Comparison of ENCODE assay signal across 9 cellular contexts in genomic region chr17:48597775-48598631, GRCh38. TPM values are rescaled to one million over a fixed set of nuclear protein-coding genes. Genes with fewer than 3 reads are reported as not detected.
DNase-seq lines count a peak whose midpoint lies in the region; ATAC-seq and TF ChIP-seq lines count a peak whose summit lies in the region.
"Had no signal": no experiment of that assay in that cellular context is flagged by ENCODE, and none has a peak within 500 bp of the region (broad histone marks: within the 10 kb centered on the region; RNA-seq: fewer than 3 reads in every experiment).

No MANE protein-coding gene starts in this region.

- H3K27me3 Mint-ChIP-seq in central memory CD8-positive, alpha-beta T cell: peaks cover 100% of the 10 kb centered on the region

- ATAC-seq in SK-N-SH treated with all-trans-retinoic acid at 6 μM for 48 hours (no peak), mucosa of descending colon (peak; percentile 72), GM18502 (IDR thresholded peaks at IDR 0.05; ENCODE audit: poor library complexity, unreplicated experiment) (no peak)
- peak; percentile 37 for ATAC-seq in central memory CD8-positive, alpha-beta T cell (replicated peaks; ENCODE audit: extremely low read depth, poor library complexity, severe bottlenecking)

- H3K9me3 ChIP-seq in SK-N-SH (no peaks in the 10 kb centered on the region), OCI-LY7 (ENCODE audit: low read length) (no peaks in the 10 kb centered on the region), mucosa of descending colon (no peaks in the 10 kb centered on the region)

- POLR2A ChIA-PET in SK-N-SH (lab: Yijun Ruan, JAX): no interaction called here
- POLR2A ChIA-PET in OCI-LY7 (lab: Charles Lee): no interaction called here

- H3F3A ChIP-seq in SK-N-SH (replicated peaks; ENCODE audit: insufficient read depth): peaks cover 4% of the 10 kb centered on the region

- BruUV-seq in OCI-LY7 (replicated peaks; lab: Mats Ljungman, UMichigan): no TSS peak

- no peak for TF ChIP-seq RAD21 in SK-N-SH (IDR thresholded peaks at IDR 0.05; ENCODE audit: low read length)

- TF ChIP-seq CTCF in SK-N-SH (IDR thresholded peaks at IDR 0.05) (no peak), OCI-LY7 (conservative IDR thresholded peaks at IDR 0.05; ENCODE audit: low read length) (no peak), mucosa of descending colon (IDR thresholded peaks at IDR 0.05) (no peak)

- H3K4me1 ChIP-seq in SK-N-SH (ENCODE audit: control insufficient read depth in 1 of 2, insufficient read depth in 2 of 2, low read depth in 1 of 2, low read length in 1 of 2) (peaks cover 0 to 4% of the 10 kb centered on the region in 2 experiments; a peak in 1 of 4 replicates), OCI-LY7 (ENCODE audit: insufficient read depth, low read length, poor library complexity, severe bottlenecking) (peaks cover 6% of the 10 kb centered on the region), mucosa of descending colon (ENCODE audit: low read depth) (peaks cover 44% of the 10 kb centered on the region)

- H3K27ac ChIP-seq in SK-N-SH (ENCODE audit: low read depth in 2 of 2, low read length in 1 of 2): no peak overlapping the region
- no peak overlapping the region for H3K27ac ChIP-seq in OCI-LY7 (ENCODE audit: low read depth, low read length, poor library complexity, severe bottlenecking)

- 17% methylated on average over 60 of the region's 68 CpGs for WGBS in SK-N-SH (ENCODE audit: low lambda C conversion rate)

- no peaks in the 10 kb centered on the region for H3K9me3 Mint-ChIP-seq in central memory CD8-positive, alpha-beta T cell

- peak overlapping the region; percentile 72; the same call in 1 of the 2 replicates for H3K4me2 ChIP-seq in SK-N-SH
- H3K4me2 ChIP-seq in OCI-LY7 (ENCODE audit: low read length): peak overlapping the region; percentile 60

- H3K27me3 ChIP-seq in SK-N-SH (ENCODE audit: insufficient read depth): peaks cover 98% of the 10 kb centered on the region

- DNase-seq in SK-N-SH: no peak
- DNase-seq in OCI-LY7 (ENCODE audit: low spot score): peak; percentile 55
- no peak for DNase-seq in central memory CD8-positive, alpha-beta T cell (ENCODE audit: low spot score in 2 of 2)
- DNase-seq in mucosa of descending colon: peak; percentile 90 to 92 (median 91)
- no peak for DNase-seq in NCI-H128 (lab: John Stamatoyannopoulos, UW; ENCODE audit: unreplicated experiment)
- no peak for DNase-seq in COLO829 (ENCODE audit: low spot score)
- DNase-seq: DND-41 had no signal

- peak overlapping the region; percentile 82 for H3K4me3 Mint-ChIP-seq in central memory CD8-positive, alpha-beta T cell

- H2AFZ ChIP-seq in SK-N-SH (ENCODE audit: low read depth) (peak overlapping the region; percentile 75; the same call in 1 of the 2 replicates), OCI-LY7 (ENCODE audit: low read length) (peak overlapping the region; percentile 40)

- H4K20me1 ChIP-seq in SK-N-SH (ENCODE audit: insufficient read depth) (peaks cover 20% of the 10 kb centered on the region; the same call in 1 of the 2 replicates), OCI-LY7 (ENCODE audit: insufficient read depth, low read length) (no peaks in the 10 kb centered on the region)

- no peak overlapping the region for H3K9ac ChIP-seq in SK-N-SH

- no peaks in the 10 kb centered on the region for H3K79me2 ChIP-seq in SK-N-SH (ENCODE audit: insufficient read depth)
- no peaks in the 10 kb centered on the region for H3K79me2 ChIP-seq in OCI-LY7 (ENCODE audit: insufficient read depth, low read depth, low read length)

- no peak overlapping the region for H3K27ac Mint-ChIP-seq in central memory CD8-positive, alpha-beta T cell (ENCODE audit: low read depth)

- no peaks in the 10 kb centered on the region for H3K9me2 ChIP-seq in SK-N-SH
- no peaks in the 10 kb centered on the region for H3K9me2 ChIP-seq in OCI-LY7 (ENCODE audit: insufficient read depth, low read length)

- H3K36me3 Mint-ChIP-seq in central memory CD8-positive, alpha-beta T cell (ENCODE audit: insufficient read depth): peaks cover 21% of the 10 kb centered on the region

- H3K4me3 ChIP-seq in SK-N-SH (ENCODE audit: low read depth in 2 of 2, low read length in 1 of 2): 0 out of 4 replicates have a peak overlapping the region, but pooled peaks of 1 of the 2 experiments have one; percentile 28
- H3K4me3 ChIP-seq in OCI-LY7 (ENCODE audit: low read depth, low read length, poor library complexity, severe bottlenecking): peak overlapping the region; percentile 57
- H3K4me3 ChIP-seq in mucosa of descending colon: peak overlapping the region; percentile 7

- H3K4me1 Mint-ChIP-seq in central memory CD8-positive, alpha-beta T cell: peaks cover 52% of the 10 kb centered on the region

- CTCF ChIA-PET in SK-N-SH (lab: Yijun Ruan, JAX): interaction anchor here (1.2 to 1.4 kb wide), 2 partner anchors 11 to 74 kb away, joined by 3 read pairs; no protein-coding TSS in a partner anchor
- CTCF ChIA-PET in OCI-LY7 (lab: Charles Lee; ENCODE audit: unreplicated experiment): no interaction called here

- TF ChIP-seq EP300 in SK-N-SH (IDR thresholded peaks at IDR 0.05; ENCODE audit: borderline replicate concordance in 1 of 2, low read depth in 1 of 2, low read length in 1 of 2): no peak

- no peaks in the 10 kb centered on the region for H3K36me3 ChIP-seq in SK-N-SH (replicated peaks in 1 of 2; ENCODE audit: control insufficient read depth in 1 of 2, insufficient read depth in 2 of 2, low read length in 1 of 2)
- no peaks in the 10 kb centered on the region for H3K36me3 ChIP-seq in OCI-LY7 (ENCODE audit: insufficient read depth, low read length)
- H3K36me3 ChIP-seq in mucosa of descending colon (ENCODE audit: low read depth): peaks cover 5% of the 10 kb centered on the region

- intact Hi-C loops in OCI-LY7 (cut with micrococcal nuclease; ENCODE audit: unreplicated experiment): loop anchor here (10.0 kb wide), 1 partner anchor 333 kb away; no protein-coding TSS in a partner anchor
- intact Hi-C loops in mucosa of descending colon (cut with DNase I, micrococcal nuclease): no loop called here

TF ChIP-seq in SK-N-SH, 30 proteins besides CTCF, POLR2A, EP300 and RAD21:
- TF ChIP-seq TAF1 (IDR thresholded peaks at IDR 0.05; ENCODE audit: borderline replicate concordance, low read depth, low read length) (no peak), EZH2phosphoT487 (IDR thresholded peaks at IDR 0.05; ENCODE audit: borderline replicate concordance, low read depth) (peak; percentile 83)

TF ChIP-seq in SK-N-SH treated with all-trans-retinoic acid at 6 μM for 48 hours, 23 proteins besides CTCF, POLR2A, EP300 and RAD21 (continues in another document):
- TF ChIP-seq ZC3H10 (CRISPR knock-in tag; IDR thresholded peaks at IDR 0.05) (no peak), ZFP30 (CRISPR knock-in tag; IDR thresholded peaks at IDR 0.05) (no peak), BACH2 (CRISPR knock-in tag; IDR thresholded peaks at IDR 0.05; ENCODE audit: borderline replicate concordance) (no peak), ZNF8 (CRISPR knock-in tag; IDR thresholded peaks at IDR 0.05) (no peak), PPARA (CRISPR knock-in tag; IDR thresholded peaks at IDR 0.05; ENCODE audit: borderline replicate concordance) (no peak), PATZ1 (CRISPR knock-in tag; IDR thresholded peaks at IDR 0.05; ENCODE audit: borderline replicate concordance) (no peak), ARNTL (CRISPR knock-in tag; IDR thresholded peaks at IDR 0.05; ENCODE audit: borderline replicate concordance, low read depth) (no peak), ZFP3 (CRISPR knock-in tag; IDR thresholded peaks at IDR 0.05) (no peak)

RNA-seq across cellular contexts. Expression of gene HOXB5, which starts 4.4 kb away (rescaled TPM):
- not detected in 2 replicates for polyA plus RNA-seq in SK-N-SH (2012; rRNA removed)
- 0.01 TPM in 1 of 2 replicates, not detected in the other for polyA plus RNA-seq in SK-N-SH (2012; cell fraction: cytosol; rRNA removed)
- polyA plus RNA-seq in SK-N-SH (2012; cell fraction: nucleus; rRNA removed): not detected in 2 replicates
- not detected in 2 replicates for total RNA-seq in OCI-LY7 (2014; rRNA removed; shearing (Covaris generic))
- total RNA-seq in OCI-LY7 (2022) (not detected in 2 replicates), mucosa of descending colon (10 to 100 TPM; 16.2 to 29.3 (median 19.9) TPM)

RNA-seq across cellular contexts. Expression of gene HOXB6, which starts 6.8 kb away (rescaled TPM):
- polyA plus RNA-seq in SK-N-SH (2012; rRNA removed): not detected in 2 replicates
- polyA plus RNA-seq in SK-N-SH (2012; cell fraction: cytosol; rRNA removed): not detected in 2 replicates
- polyA plus RNA-seq in SK-N-SH (2012; cell fraction: nucleus; rRNA removed): not detected in 2 replicates
- total RNA-seq in OCI-LY7 (2014; rRNA removed; shearing (Covaris generic)): 0.41 TPM in 1 of 2 replicates, not detected in the other
- total RNA-seq in OCI-LY7 (2022) (not detected in 2 replicates), mucosa of descending colon (10 to 100 TPM; 41.3 to 68.8 (median 50.9) TPM)

RNA-seq across cellular contexts. Expression of gene HOXB3, which starts 8.0 kb away (rescaled TPM):
- polyA plus RNA-seq in SK-N-SH (2012; rRNA removed): 0.10 and 0.46 TPM in 2 replicates
- 0.16 and 0.17 TPM in 2 replicates for polyA plus RNA-seq in SK-N-SH (2012; cell fraction: cytosol; rRNA removed)
- 0.64 and 1.1 TPM in 2 replicates for polyA plus RNA-seq in SK-N-SH (2012; cell fraction: nucleus; rRNA removed)
- total RNA-seq in OCI-LY7 (2014; rRNA removed; shearing (Covaris generic)): 7.7 and 14.0 TPM in 2 replicates
- total RNA-seq in OCI-LY7 (2022): 13.0 and 14.6 TPM in 2 replicates
- 10 to 100 TPM; 42.4 to 64.8 (median 43.4) TPM for total RNA-seq in mucosa of descending colon

RNA-seq across cellular contexts. Expression of gene HOXB7, which starts 12.8 kb away (rescaled TPM):
- not detected in 2 replicates for polyA plus RNA-seq in SK-N-SH (2012; rRNA removed)
- not detected in 2 replicates for polyA plus RNA-seq in SK-N-SH (2012; cell fraction: cytosol; rRNA removed)
- not detected in 2 replicates for polyA plus RNA-seq in SK-N-SH (2012; cell fraction: nucleus; rRNA removed)
- 6.3 and 9.2 TPM in 2 replicates for total RNA-seq in OCI-LY7 (2014; rRNA removed; shearing (Covaris generic))
- total RNA-seq in OCI-LY7 (2022) (16.3 and 17.0 TPM in 2 replicates), mucosa of descending colon (10 to 100 TPM; 10.9 to 29.1 (median 22.4) TPM)

RNA-seq across cellular contexts. Expression of gene HOXB8, which starts 17.1 kb away (rescaled TPM):
- not detected in 2 replicates for polyA plus RNA-seq in SK-N-SH (2012; rRNA removed)
- polyA plus RNA-seq in SK-N-SH (2012; cell fraction: cytosol; rRNA removed): not detected in 2 replicates
- polyA plus RNA-seq in SK-N-SH (2012; cell fraction: nucleus; rRNA removed): not detected in 2 replicates
- not detected in 2 replicates for total RNA-seq in OCI-LY7 (2014; rRNA removed; shearing (Covaris generic))
- total RNA-seq in OCI-LY7 (2022): not detected in 2 replicates
- 1 to 10 TPM; 4.2 to 7.5 (median 5.6) TPM for total RNA-seq in mucosa of descending colon

Comparison
In these comparisons a context has a peak if more than half of its experiments do, and no peak if none do; other contexts are left out.
1. DNase-seq: peak in OCI-LY7 (single experiment) and mucosa of descending colon (3 of 3); none in SK-N-SH (single experiment), central memory CD8-positive, alpha-beta T cell (0 of 2), NCI-H128 (single experiment) and COLO829 (single experiment).
2. ATAC-seq: peak in central memory CD8-positive, alpha-beta T cell (single experiment) and mucosa of descending colon (single experiment); none in SK-N-SH treated with all-trans-retinoic acid at 6 μM for 48 hours (single experiment) and GM18502 (single experiment).
3. RNA of gene HOXB5, which starts 4.4 kb away (total RNA-seq): 16.2 to 29.3 TPM in mucosa of descending colon; not detected in OCI-LY7; every median in the first group is over 10 times any median in the second.
4. RNA of gene HOXB6, which starts 6.8 kb away (total RNA-seq): 41.3 to 68.8 TPM in mucosa of descending colon; 0.41 TPM in OCI-LY7; every median in the first group is over 10 times any median in the second.